In the genomic region with DNA sequence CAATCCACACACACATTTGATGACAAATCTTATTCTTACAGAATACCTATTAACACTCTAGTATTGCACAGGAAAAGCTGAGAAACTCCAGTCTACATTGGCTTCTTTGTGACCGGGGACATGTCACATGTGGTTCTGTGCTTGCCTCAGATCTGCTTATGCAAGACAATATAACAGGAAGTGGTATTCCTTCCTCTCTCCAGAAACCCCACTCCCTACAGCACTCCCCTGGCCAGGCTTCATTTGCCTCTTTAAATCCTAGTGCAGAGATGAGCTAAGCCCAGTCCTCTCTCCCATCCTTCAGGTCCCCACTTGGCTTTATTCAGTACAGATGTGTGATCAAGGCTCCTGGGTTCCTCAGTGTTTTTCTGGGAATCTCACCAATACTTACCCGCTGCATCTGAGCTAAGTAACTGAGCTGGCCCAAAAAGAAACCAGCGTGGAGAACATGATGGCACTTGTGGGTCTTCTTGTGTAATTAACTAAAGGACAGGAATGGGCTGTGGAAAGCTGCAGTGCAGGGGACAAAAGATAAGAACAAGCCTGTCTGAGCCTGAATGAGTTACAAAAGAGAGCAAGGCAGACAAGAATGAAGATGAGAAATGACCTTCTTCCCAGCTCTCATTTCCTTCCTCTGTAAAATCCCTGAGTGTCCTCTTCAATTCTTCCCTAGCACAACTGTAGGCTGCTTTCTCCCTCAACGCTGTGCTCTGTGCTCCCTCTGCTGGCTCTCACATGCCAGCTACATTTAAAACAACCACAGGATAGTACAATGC, we compare ENCODE assay signal across 8 cellular contexts.
DNase-seq lines count a peak whose midpoint lies in the region; ATAC-seq and TF ChIP-seq lines count a peak whose summit lies in the region.

No MANE protein-coding gene starts in this region.

- peaks cover 2% of the 10 kb centered on the region for H3K9me3 Mint-ChIP-seq in activated CD8-positive, alpha-beta memory T cell treated with anti-CD3 and anti-CD28 coated beads, Interleukin-2, amount 10 ng/mL, durations not matched to agents 7 days and 5 days (ENCODE audit: low read depth)
- H3K9me3 Mint-ChIP-seq in MCF 10A (ENCODE audit: unreplicated experiment) = no peaks in the 10 kb centered on the region

- no peak overlapping the region for H3K4me3 Mint-ChIP-seq in activated CD8-positive, alpha-beta memory T cell treated with anti-CD3 and anti-CD28 coated beads, Interleukin-2, amount 10 ng/mL, durations not matched to agents 7 days and 5 days
- H3K4me3 Mint-ChIP-seq in MCF 10A (ENCODE audit: unreplicated experiment) = no peak overlapping the region

- H3K4me3 ChIP-seq in spleen = no peak overlapping the region

- peak overlapping the region in 3 of 8 donors; percentile 19 to 30 (median 21) for H3K27ac ChIP-seq in spleen

- peaks cover 10% of the 10 kb centered on the region for H3K4me1 Mint-ChIP-seq in activated CD8-positive, alpha-beta memory T cell treated with anti-CD3 and anti-CD28 coated beads, Interleukin-2, amount 10 ng/mL, durations not matched to agents 7 days and 5 days
- no peaks in the 10 kb centered on the region for H3K4me1 Mint-ChIP-seq in MCF 10A (ENCODE audit: insufficient read depth, unreplicated experiment)

- H3K36me3 Mint-ChIP-seq in activated CD8-positive, alpha-beta memory T cell treated with anti-CD3 and anti-CD28 coated beads, Interleukin-2, amount 10 ng/mL, durations not matched to agents 7 days and 5 days = no peaks in the 10 kb centered on the region
- H3K36me3 Mint-ChIP-seq in MCF 10A (ENCODE audit: insufficient read depth, unreplicated experiment) = no peaks in the 10 kb centered on the region

- H3K27ac Mint-ChIP-seq in activated CD8-positive, alpha-beta memory T cell treated with anti-CD3 and anti-CD28 coated beads, Interleukin-2, amount 10 ng/mL, durations not matched to agents 7 days and 5 days = no peak overlapping the region
- H3K27ac Mint-ChIP-seq in MCF 10A (ENCODE audit: low read depth, unreplicated experiment) = no peak overlapping the region

- TF ChIP-seq POLR2A in spleen (IDR thresholded peaks at IDR 0.05) = no peak

- H3K27me3 Mint-ChIP-seq in activated CD8-positive, alpha-beta memory T cell treated with anti-CD3 and anti-CD28 coated beads, Interleukin-2, amount 10 ng/mL, durations not matched to agents 7 days and 5 days = peaks cover 3% of the 10 kb centered on the region
- no peaks in the 10 kb centered on the region for H3K27me3 Mint-ChIP-seq in MCF 10A (ENCODE audit: insufficient read depth, unreplicated experiment)

- no peaks in the 10 kb centered on the region for H3K27me3 ChIP-seq in spleen (replicated peaks in 1 of 7)

- H3K9me3 ChIP-seq in spleen = no peaks in the 10 kb centered on the region

- ATAC-seq in activated CD8-positive, alpha-beta memory T cell treated with anti-CD3 and anti-CD28 coated beads, Interleukin-2, amount 10 ng/mL, durations not matched to agents 7 days and 5 days = peak; percentile 91
- ATAC-seq in HG02759 (IDR thresholded peaks at IDR 0.05; ENCODE audit: unreplicated experiment) = peak; percentile 89

- CTCF ChIA-PET in activated CD8-positive, alpha-beta memory T cell treated with anti-CD3 and anti-CD28 coated beads, Interleukin-2, amount 10 ng/mL, durations not matched to agents 7 days and 5 days (lab: Charles Lee) = interaction anchor here (0.6 to 2.3 kb wide), 17 partner anchors 10 to 1497 kb away, joined by 3 to 14 read pairs (median 3); no protein-coding TSS in a partner anchor
- CTCF ChIA-PET in MCF 10A (lab: Yijun Ruan, JAX) = interaction anchor here (0.6 to 3.7 kb wide), 57 partner anchors 8 to 1533 kb away, joined by 3 to 47 read pairs (median 4); partner anchors contain the start of gene RASGEF1B

- no TSS peak for BruUV-seq in MCF 10A (replicated peaks; lab: Mats Ljungman, UMichigan)

- 16 to 27% (median 17%) methylated on average over 4 of the region's 4 CpGs for WGBS in spleen, 5 donors

- TF ChIP-seq CTCF in MCF 10A (IDR thresholded peaks at IDR 0.05; ENCODE audit: unreplicated experiment) (peak; percentile 77), spleen (IDR thresholded peaks at IDR 0.05 in 8 of 11, conservative IDR thresholded peaks at IDR 0.05 in 3 of 11) (peak in 10 of 11 experiments; percentile 40 to 76 (median 68))

- no peaks in the 10 kb centered on the region for H3K36me3 ChIP-seq in spleen

- intact Hi-C loops in MCF 10A (cut with micrococcal nuclease) (loop anchor here (1.0 kb wide), 4 partner anchors 66 to 862 kb away; no protein-coding TSS in a partner anchor), spleen (cut with DNase I; ENCODE audit: low total_unique reads) (loop anchor here (5.0 to 10.0 kb wide), 2 partner anchors 423 to 861 kb away; no protein-coding TSS in a partner anchor)

- peaks cover 0 to 34% (median 12%) of the 10 kb centered on the region in 6 donors for H3K4me1 ChIP-seq in spleen

- POLR2A ChIA-PET in MCF 10A (lab: Yijun Ruan, JAX) = interaction anchor here (0.5 to 1.3 kb wide), 7 partner anchors 10 to 879 kb away, joined by 3 to 4 read pairs (median 3); no protein-coding TSS in a partner anchor

- DNase-seq in activated CD8-positive, alpha-beta memory T cell treated with anti-CD3 and anti-CD28 coated beads, Interleukin-2, amount 10 ng/mL, durations not matched to agents 7 days and 5 days = peak; percentile 59
- DNase-seq in activated CD8-positive, alpha-beta memory T cell treated with anti-CD3 and anti-CD28 coated beads, Interleukin-2, amount 50 U/mL, for 48 hours = no peak
- DNase-seq in NCI-H1417 treated with DMSO at 0.1 percent for 48 hours (lab: John Stamatoyannopoulos, UW) (peak; percentile 49), SW 1271 (lab: John Stamatoyannopoulos, UW) (peak; percentile 12 to 44), MCF 10A (ENCODE audit: unreplicated experiment) (peak; percentile 76), iPS-NIHi11 (ENCODE audit: low spot score) (peak; percentile 75), spleen (no peak)

Comparison
In these comparisons a context has a peak if more than half of its experiments do, and no peak if none do; other contexts are left out.
1. DNase-seq: peak in activated CD8-positive, alpha-beta memory T cell treated with anti-CD3 and anti-CD28 coated beads, Interleukin-2, amount 10 ng/mL, durations not matched to agents 7 days and 5 days (single experiment), NCI-H1417 treated with DMSO at 0.1 percent for 48 hours (single experiment), SW 1271 (2 of 2), MCF 10A (single experiment) and iPS-NIHi11 (single experiment); none in activated CD8-positive, alpha-beta memory T cell treated with anti-CD3 and anti-CD28 coated beads, Interleukin-2, amount 50 U/mL, for 48 hours (single experiment) and spleen (single experiment).